In the genomic region with DNA sequence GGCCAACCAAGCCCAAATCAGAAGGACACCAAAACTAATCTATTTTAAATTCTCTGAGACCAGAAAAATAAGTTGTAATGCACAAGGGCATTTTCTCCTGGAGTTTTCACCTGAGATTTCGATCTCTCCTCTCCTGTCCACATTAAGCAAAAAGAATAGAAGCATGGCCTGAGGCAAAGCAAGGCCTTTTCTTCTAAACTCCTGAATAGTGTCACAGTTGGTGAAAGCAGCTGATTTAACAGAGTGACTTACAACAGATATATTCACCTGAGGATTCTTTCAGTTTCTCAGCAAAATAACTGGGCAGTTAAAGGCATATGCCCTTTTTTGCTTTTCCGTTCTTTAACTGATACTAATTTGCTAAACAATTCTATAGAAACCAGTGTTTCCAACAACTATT, we compare ENCODE assay signal across 1 cellular context.
TF ChIP-seq lines count a peak whose summit lies in the region.

No MANE protein-coding gene starts in this region.

TF ChIP-seq in GM23338, 12 proteins besides CTCF, POLR2A, EP300 and RAD21 (continued from another document):
- TF ChIP-seq, protein P1, sequence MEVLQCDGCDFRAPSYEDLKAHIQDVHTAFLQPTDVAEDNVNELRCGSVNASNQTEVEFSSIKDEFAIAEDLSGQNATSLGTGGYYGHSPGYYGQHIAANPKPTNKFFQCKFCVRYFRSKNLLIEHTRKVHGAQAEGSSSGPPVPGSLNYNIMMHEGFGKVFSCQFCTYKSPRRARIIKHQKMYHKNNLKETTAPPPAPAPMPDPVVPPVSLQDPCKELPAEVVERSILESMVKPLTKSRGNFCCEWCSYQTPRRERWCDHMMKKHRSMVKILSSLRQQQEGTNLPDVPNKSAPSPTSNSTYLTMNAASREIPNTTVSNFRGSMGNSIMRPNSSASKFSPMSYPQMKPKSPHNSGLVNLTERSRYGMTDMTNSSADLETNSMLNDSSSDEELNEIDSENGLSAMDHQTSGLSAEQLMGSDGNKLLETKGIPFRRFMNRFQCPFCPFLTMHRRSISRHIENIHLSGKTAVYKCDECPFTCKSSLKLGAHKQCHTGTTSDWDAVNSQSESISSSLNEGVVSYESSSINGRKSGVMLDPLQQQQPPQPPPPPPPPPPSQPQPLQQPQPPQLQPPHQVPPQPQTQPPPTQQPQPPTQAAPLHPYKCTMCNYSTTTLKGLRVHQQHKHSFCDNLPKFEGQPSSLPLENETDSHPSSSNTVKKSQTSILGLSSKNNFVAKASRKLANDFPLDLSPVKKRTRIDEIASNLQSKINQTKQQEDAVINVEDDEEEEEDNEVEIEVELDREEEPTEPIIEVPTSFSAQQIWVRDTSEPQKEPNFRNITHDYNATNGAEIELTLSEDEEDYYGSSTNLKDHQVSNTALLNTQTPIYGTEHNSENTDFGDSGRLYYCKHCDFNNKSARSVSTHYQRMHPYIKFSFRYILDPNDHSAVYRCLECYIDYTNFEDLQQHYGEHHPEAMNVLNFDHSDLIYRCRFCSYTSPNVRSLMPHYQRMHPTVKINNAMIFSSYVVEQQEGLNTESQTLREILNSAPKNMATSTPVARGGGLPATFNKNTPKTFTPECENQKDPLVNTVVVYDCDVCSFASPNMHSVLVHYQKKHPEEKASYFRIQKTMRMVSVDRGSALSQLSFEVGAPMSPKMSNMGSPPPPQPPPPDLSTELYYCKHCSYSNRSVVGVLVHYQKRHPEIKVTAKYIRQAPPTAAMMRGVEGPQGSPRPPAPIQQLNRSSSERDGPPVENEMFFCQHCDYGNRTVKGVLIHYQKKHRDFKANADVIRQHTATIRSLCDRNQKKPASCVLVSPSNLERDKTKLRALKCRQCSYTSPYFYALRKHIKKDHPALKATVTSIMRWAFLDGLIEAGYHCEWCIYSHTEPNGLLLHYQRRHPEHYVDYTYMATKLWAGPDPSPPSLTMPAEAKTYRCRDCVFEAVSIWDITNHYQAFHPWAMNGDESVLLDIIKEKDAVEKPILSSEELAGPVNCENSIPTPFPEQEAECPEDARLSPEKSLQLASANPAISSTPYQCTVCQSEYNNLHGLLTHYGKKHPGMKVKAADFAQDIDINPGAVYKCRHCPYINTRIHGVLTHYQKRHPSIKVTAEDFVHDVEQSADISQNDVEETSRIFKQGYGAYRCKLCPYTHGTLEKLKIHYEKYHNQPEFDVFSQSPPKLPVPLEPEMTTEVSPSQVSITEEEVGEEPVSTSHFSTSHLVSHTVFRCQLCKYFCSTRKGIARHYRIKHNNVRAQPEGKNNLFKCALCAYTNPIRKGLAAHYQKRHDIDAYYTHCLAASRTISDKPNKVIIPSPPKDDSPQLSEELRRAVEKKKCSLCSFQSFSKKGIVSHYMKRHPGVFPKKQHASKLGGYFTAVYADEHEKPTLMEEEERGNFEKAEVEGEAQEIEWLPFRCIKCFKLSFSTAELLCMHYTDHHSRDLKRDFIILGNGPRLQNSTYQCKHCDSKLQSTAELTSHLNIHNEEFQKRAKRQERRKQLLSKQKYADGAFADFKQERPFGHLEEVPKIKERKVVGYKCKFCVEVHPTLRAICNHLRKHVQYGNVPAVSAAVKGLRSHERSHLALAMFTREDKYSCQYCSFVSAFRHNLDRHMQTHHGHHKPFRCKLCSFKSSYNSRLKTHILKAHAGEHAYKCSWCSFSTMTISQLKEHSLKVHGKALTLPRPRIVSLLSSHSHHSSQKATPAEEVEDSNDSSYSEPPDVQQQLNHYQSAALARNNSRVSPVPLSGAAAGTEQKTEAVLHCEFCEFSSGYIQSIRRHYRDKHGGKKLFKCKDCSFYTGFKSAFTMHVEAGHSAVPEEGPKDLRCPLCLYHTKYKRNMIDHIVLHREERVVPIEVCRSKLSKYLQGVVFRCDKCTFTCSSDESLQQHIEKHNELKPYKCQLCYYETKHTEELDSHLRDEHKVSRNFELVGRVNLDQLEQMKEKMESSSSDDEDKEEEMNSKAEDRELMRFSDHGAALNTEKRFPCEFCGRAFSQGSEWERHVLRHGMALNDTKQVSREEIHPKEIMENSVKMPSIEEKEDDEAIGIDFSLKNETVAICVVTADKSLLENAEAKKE (CRISPR knock-in tag; IDR thresholded peaks at IDR 0.05): no peak
- no peak for TF ChIP-seq CREB1 (CRISPR knock-in tag; IDR thresholded peaks at IDR 0.05; ENCODE audit: low read depth)
- TF ChIP-seq, protein P2, sequence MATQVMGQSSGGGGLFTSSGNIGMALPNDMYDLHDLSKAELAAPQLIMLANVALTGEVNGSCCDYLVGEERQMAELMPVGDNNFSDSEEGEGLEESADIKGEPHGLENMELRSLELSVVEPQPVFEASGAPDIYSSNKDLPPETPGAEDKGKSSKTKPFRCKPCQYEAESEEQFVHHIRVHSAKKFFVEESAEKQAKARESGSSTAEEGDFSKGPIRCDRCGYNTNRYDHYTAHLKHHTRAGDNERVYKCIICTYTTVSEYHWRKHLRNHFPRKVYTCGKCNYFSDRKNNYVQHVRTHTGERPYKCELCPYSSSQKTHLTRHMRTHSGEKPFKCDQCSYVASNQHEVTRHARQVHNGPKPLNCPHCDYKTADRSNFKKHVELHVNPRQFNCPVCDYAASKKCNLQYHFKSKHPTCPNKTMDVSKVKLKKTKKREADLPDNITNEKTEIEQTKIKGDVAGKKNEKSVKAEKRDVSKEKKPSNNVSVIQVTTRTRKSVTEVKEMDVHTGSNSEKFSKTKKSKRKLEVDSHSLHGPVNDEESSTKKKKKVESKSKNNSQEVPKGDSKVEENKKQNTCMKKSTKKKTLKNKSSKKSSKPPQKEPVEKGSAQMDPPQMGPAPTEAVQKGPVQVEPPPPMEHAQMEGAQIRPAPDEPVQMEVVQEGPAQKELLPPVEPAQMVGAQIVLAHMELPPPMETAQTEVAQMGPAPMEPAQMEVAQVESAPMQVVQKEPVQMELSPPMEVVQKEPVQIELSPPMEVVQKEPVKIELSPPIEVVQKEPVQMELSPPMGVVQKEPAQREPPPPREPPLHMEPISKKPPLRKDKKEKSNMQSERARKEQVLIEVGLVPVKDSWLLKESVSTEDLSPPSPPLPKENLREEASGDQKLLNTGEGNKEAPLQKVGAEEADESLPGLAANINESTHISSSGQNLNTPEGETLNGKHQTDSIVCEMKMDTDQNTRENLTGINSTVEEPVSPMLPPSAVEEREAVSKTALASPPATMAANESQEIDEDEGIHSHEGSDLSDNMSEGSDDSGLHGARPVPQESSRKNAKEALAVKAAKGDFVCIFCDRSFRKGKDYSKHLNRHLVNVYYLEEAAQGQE (IDR thresholded peaks at IDR 0.05; ENCODE audit: unreplicated experiment): no peak
- no peak for TF ChIP-seq POLR2AphosphoS5 (IDR thresholded peaks at IDR 0.05; ENCODE audit: low read depth)
- no peak for TF ChIP-seq ZNF114 (CRISPR knock-in tag; IDR thresholded peaks at IDR 0.05)
- no peak for TF ChIP-seq JUNB (IDR thresholded peaks at IDR 0.05; ENCODE audit: unreplicated experiment)
- no peak for TF ChIP-seq EZH2 (IDR thresholded peaks at IDR 0.05; ENCODE audit: low read depth, unreplicated experiment)
